Comparison of ENCODE assay signal across 8 cellular contexts in the genomic region with DNA sequence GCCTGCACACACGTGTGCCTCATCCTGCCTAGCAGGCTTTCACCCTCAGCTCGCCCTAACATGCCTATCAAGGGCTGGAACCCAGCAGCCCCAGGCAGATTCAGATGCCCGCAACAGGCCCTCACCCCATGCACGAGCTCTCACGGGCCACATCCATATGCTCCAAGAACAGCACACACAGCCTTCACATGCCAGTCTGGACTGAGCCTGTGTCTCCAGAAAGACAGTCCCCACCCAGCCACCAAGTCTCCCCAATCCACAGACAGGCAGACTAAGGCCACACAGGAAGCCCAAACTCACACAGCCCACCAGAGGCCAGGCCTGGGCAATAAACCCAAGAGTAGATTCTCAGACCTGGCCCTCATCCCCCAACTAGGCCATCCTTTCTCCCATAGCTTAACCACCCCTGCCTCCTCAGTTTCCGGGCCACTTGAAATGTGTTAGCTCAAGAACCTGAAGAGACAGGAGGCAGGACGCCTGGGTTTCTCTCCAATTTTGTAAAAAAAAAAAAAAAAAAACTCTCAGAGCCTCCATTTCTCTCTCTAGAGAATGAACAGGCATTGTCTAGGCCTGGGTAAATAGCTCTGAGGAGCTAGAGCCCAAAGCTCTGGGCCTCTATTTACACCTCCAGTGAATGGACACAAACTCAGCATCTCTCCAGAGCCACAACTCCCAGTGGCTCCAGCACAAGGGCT.
DNase-seq lines count a peak whose midpoint lies in the region; ATAC-seq lines count a peak whose summit lies in the region.

No MANE protein-coding gene starts in this region.

- no peaks in the 10 kb centered on the region for H3K27me3 Mint-ChIP-seq in stimulated activated naive CD8-positive, alpha-beta T cell treated with anti-CD3 and anti-CD28 coated beads, Interleukin-15, Interleukin-2, amounts not matched to agents 100 ng/mL and 50 ng/mL, for 24 hours

- peak overlapping the region; percentile 77 for H3K9ac ChIP-seq in iPS-18a (ENCODE audit: low read length)

- no peaks in the 10 kb centered on the region for H3K27me3 ChIP-seq in iPS-18a (ENCODE audit: control insufficient read depth, insufficient read depth, low read length)

- peaks cover 58% of the 10 kb centered on the region for H3K4me1 Mint-ChIP-seq in stimulated activated naive CD8-positive, alpha-beta T cell treated with anti-CD3 and anti-CD28 coated beads, Interleukin-15, Interleukin-2, amounts not matched to agents 100 ng/mL and 50 ng/mL, for 24 hours (ENCODE audit: low read depth)

- H3K36me3 Mint-ChIP-seq in stimulated activated naive CD8-positive, alpha-beta T cell treated with anti-CD3 and anti-CD28 coated beads, Interleukin-15, Interleukin-2, amounts not matched to agents 100 ng/mL and 50 ng/mL, for 24 hours (ENCODE audit: low read depth) = peaks cover 36% of the 10 kb centered on the region

- peaks cover 34% of the 10 kb centered on the region for H3K36me3 ChIP-seq in iPS-18a (ENCODE audit: control insufficient read depth, low read depth, low read length)

- peaks cover 43% of the 10 kb centered on the region for H3K4me1 ChIP-seq in iPS-18a (ENCODE audit: control insufficient read depth, low read depth, low read length)

- no peak for ATAC-seq in GM21825 (IDR thresholded peaks at IDR 0.05; ENCODE audit: unreplicated experiment)
- ATAC-seq in GM21576 (IDR thresholded peaks at IDR 0.05; ENCODE audit: unreplicated experiment) = no peak

- H3K4me3 ChIP-seq in iPS-18a (ENCODE audit: low read length) = peak overlapping the region; percentile 83

- H3K9me3 Mint-ChIP-seq in stimulated activated naive CD8-positive, alpha-beta T cell treated with anti-CD3 and anti-CD28 coated beads, Interleukin-15, Interleukin-2, amounts not matched to agents 100 ng/mL and 50 ng/mL, for 24 hours = no peaks in the 10 kb centered on the region

- H3K27ac ChIP-seq in iPS-18a (ENCODE audit: low read length) = no peak overlapping the region

- H3K4me3 Mint-ChIP-seq in stimulated activated naive CD8-positive, alpha-beta T cell treated with anti-CD3 and anti-CD28 coated beads, Interleukin-15, Interleukin-2, amounts not matched to agents 100 ng/mL and 50 ng/mL, for 24 hours = peak overlapping the region; percentile 93

- peak; percentile 11 for DNase-seq in NCI-H1694 treated with DMSO at 0.1 percent for 48 hours (lab: John Stamatoyannopoulos, UW)
- DNase-seq in NCI-H1694 (lab: John Stamatoyannopoulos, UW) = no peak
- peak; percentile 33 to 41 for DNase-seq in activated T-cell treated with anti-CD3 and anti-CD28 coated beads, Interleukin-2, amount 50 U/mL, for 48 hours
- no peak for DNase-seq in NK-92 (lab: John Stamatoyannopoulos, UW; ENCODE audit: unreplicated experiment)

- H3K9me3 ChIP-seq in iPS-18a (ENCODE audit: control insufficient read depth, low read depth, low read length) = no peaks in the 10 kb centered on the region

- peak overlapping the region; percentile 87 for H3K27ac Mint-ChIP-seq in stimulated activated naive CD8-positive, alpha-beta T cell treated with anti-CD3 and anti-CD28 coated beads, Interleukin-15, Interleukin-2, amounts not matched to agents 100 ng/mL and 50 ng/mL, for 24 hours

Comparison
In these comparisons a context has a peak if more than half of its experiments do, and no peak if none do; other contexts are left out.
1. DNase-seq: peak in NCI-H1694 treated with DMSO at 0.1 percent for 48 hours (single experiment) and activated T-cell treated with anti-CD3 and anti-CD28 coated beads, Interleukin-2, amount 50 U/mL, for 48 hours (2 of 2); none in NCI-H1694 (single experiment) and NK-92 (single experiment).